Comparison of ENCODE assay signal across 8 cellular contexts in the genomic region with DNA sequence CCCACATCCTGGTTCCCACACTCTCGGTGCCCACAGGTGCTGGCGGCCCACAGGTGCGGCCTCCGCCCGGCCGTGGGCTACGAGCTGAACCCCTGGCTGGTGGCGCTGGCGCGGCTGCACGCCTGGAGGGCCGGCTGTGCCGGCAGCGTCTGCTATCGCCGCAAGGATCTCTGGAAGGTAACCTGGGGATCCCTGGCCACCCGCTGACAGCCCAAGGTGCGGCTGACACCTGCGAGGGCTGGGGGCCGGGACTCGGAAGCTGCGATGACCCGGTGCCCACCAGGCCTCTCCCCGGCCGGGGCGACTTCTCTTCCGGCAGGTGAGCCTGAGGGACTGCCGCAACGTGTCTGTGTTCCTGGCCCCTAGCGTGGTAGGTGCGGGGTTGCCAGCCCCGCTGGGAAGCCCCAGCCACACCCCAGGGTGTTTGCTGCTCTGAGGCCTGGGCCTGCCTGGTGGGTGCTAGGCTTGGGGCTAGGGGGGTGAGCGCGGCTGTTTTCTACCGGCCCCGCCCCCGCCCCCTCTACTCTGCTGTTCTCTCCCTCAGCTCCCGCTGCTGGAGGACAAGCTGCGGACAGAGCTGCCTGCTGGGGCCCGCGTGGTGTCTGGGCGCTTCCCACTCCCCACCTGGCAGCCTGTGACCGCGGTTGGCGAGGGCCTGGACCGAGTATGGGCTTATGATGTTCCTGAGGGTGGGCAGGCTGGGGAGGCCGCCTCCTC. TPM values are rescaled to one million over a fixed set of nuclear protein-coding genes. Genes with fewer than 3 reads are reported as not detected.
DNase-seq lines count a peak whose midpoint lies in the region; ATAC-seq, FAIRE-seq and TF ChIP-seq lines count a peak whose summit lies in the region.

No MANE protein-coding gene starts in this region.

- H3K4me3 ChIP-seq in CD8-positive, alpha-beta memory T cell (ENCODE audit: low read length) = peak overlapping the region; percentile 32
- H3K4me3 ChIP-seq in OCI-LY3 (ENCODE audit: low read length) = peak overlapping the region; percentile 92
- H3K4me3 ChIP-seq in effector memory CD4-positive, alpha-beta T cell (ENCODE audit: insufficient read depth, low read depth, low read length, poor library complexity, severe bottlenecking) = no peak overlapping the region
- H3K4me3 ChIP-seq in pancreas = peak overlapping the region in 3 of 4 donors; percentile 75 to 89 (median 77)

- peak overlapping the region; percentile 61 to 94 (median 88) for H3K27ac Mint-ChIP-seq in CD8-positive, alpha-beta memory T cell

- POLR2A ChIA-PET in CD8-positive, alpha-beta memory T cell (lab: Charles Lee) = interaction anchor here (0.7 to 3.2 kb wide), 8 partner anchors 8 to 242 kb away, joined by 3 to 21 read pairs (median 8); a partner anchor contains a TSS

- CTCF ChIA-PET in CD8-positive, alpha-beta memory T cell (lab: Charles Lee) = interaction anchor here (2.0 to 22.8 kb wide), 4 partner anchors 8 to 63 kb away, joined by 6 to 332 read pairs (median 35); a partner anchor contains a TSS

- no peaks in the 10 kb centered on the region for H3K9me3 ChIP-seq in CD8-positive, alpha-beta memory T cell (ENCODE audit: low read length)
- H3K9me3 ChIP-seq in OCI-LY3 (ENCODE audit: insufficient read depth, low read length) (no peaks in the 10 kb centered on the region), pancreas (no peaks in the 10 kb centered on the region)
- H3K9me3 ChIP-seq in effector memory CD4-positive, alpha-beta T cell (ENCODE audit: control insufficient read depth, low read length) = no peaks in the 10 kb centered on the region

- TF ChIP-seq CTCF in OCI-LY3 (IDR thresholded peaks at IDR 0.05; ENCODE audit: low read depth, low read length) (no peak), pancreas (IDR thresholded peaks at IDR 0.05) (no peak)

- peaks cover 36% of the 10 kb centered on the region for H3K4me1 ChIP-seq in CD8-positive, alpha-beta memory T cell (ENCODE audit: insufficient read depth, low read length)
- H3K4me1 ChIP-seq in OCI-LY3 (ENCODE audit: low read length) (peaks cover 23% of the 10 kb centered on the region), pancreas (peaks cover 6 to 16% (median 10%) of the 10 kb centered on the region in 3 donors)
- H3K4me1 ChIP-seq in effector memory CD4-positive, alpha-beta T cell (ENCODE audit: control insufficient read depth, insufficient read depth, low read length, poor library complexity, severe bottlenecking) = peaks cover 27% of the 10 kb centered on the region

- FAIRE-seq in pancreas (lab: Jason Lieb, UNC) = no peak

- H4K20me1 ChIP-seq in OCI-LY3 (ENCODE audit: insufficient read depth, low read length) = peaks cover 4% of the 10 kb centered on the region; the same call in 1 of the 2 replicates

- H3K4me1 Mint-ChIP-seq in CD8-positive, alpha-beta memory T cell = peaks cover 16 to 49% (median 19%) of the 10 kb centered on the region in 3 donors

- no peaks in the 10 kb centered on the region for H3K36me3 ChIP-seq in CD8-positive, alpha-beta memory T cell (ENCODE audit: insufficient read depth, low read length)
- peaks cover 3% of the 10 kb centered on the region for H3K36me3 ChIP-seq in OCI-LY3 (replicated peaks; ENCODE audit: low read depth, low read length)
- no peaks in the 10 kb centered on the region for H3K36me3 ChIP-seq in effector memory CD4-positive, alpha-beta T cell (ENCODE audit: control insufficient read depth, insufficient read depth, low read length)
- no peaks in the 10 kb centered on the region for H3K36me3 ChIP-seq in pancreas

- H3K4me3 Mint-ChIP-seq in CD8-positive, alpha-beta memory T cell = peak overlapping the region; percentile 62 to 86 (median 77)

- 92 to 93% methylated on average over 46 to 47 of the region's 47 CpGs for WGBS in pancreas, 2 donors

- no peaks in the 10 kb centered on the region for H3K27me3 Mint-ChIP-seq in CD8-positive, alpha-beta memory T cell

- H2AFZ ChIP-seq in OCI-LY3 (ENCODE audit: low read depth, low read length) = no peak overlapping the region

- no peaks in the 10 kb centered on the region for H3K36me3 Mint-ChIP-seq in CD8-positive, alpha-beta memory T cell

- H3K9ac ChIP-seq in OCI-LY3 (ENCODE audit: low read length) = no peak overlapping the region

- intact Hi-C loops in pancreas (cut with DNase I) = no loop called here

- DNase-seq in CD8-positive, alpha-beta memory T cell = peak in 4 of 5 donors; percentile 37 to 68 (median 65)
- DNase-seq in effector memory CD4-positive, alpha-beta T cell = no peak
- DNase-seq in pancreas (peak in 2 of 6 donors; percentile 45 to 84), globus pallidus (ENCODE audit: low spot score) (no peak), HuH-7 (ENCODE audit: low spot score) (no peak), NCI-H1092 (lab: John Stamatoyannopoulos, UW) (no peak)
- DNase-seq in activated naive CD4-positive, alpha-beta T cell (lab: John Stamatoyannopoulos, UW) = no peak

- peaks cover 5% of the 10 kb centered on the region; the same call in 1 of the 2 replicates for H3K79me2 ChIP-seq in OCI-LY3 (ENCODE audit: low read length)

- H3K9me3 Mint-ChIP-seq in CD8-positive, alpha-beta memory T cell = no peaks in the 10 kb centered on the region

- ATAC-seq in pancreas = no peak

- H3K27ac ChIP-seq in CD8-positive, alpha-beta memory T cell (ENCODE audit: low read depth, low read length) = peak overlapping the region; percentile 82
- H3K27ac ChIP-seq in OCI-LY3 (ENCODE audit: low read length) (peak overlapping the region; percentile 76; the same call in 1 of the 2 replicates), pancreas (peak overlapping the region in 3 of 4 donors; percentile 83 to 84 (median 83))
- H3K27ac ChIP-seq in effector memory CD4-positive, alpha-beta T cell (ENCODE audit: insufficient read depth, low read length, poor library complexity, severe bottlenecking) = peak overlapping the region; percentile 37

- peak overlapping the region; percentile 98 for H3K4me2 ChIP-seq in OCI-LY3 (ENCODE audit: low read length)

- H3K27me3 ChIP-seq in CD8-positive, alpha-beta memory T cell (ENCODE audit: insufficient read depth, low read length, poor library complexity, severe bottlenecking) = no peaks in the 10 kb centered on the region
- no peaks in the 10 kb centered on the region for H3K27me3 ChIP-seq in OCI-LY3 (ENCODE audit: low read depth, low read length)
- H3K27me3 ChIP-seq in effector memory CD4-positive, alpha-beta T cell (replicated peaks; ENCODE audit: control insufficient read depth, insufficient read depth, low read length, poor library complexity, severe bottlenecking) = no peaks in the 10 kb centered on the region
- H3K27me3 ChIP-seq in pancreas = no peaks in the 10 kb centered on the region

RNA-seq across cellular contexts. Expression of a gene that starts 1.0 kb away (rescaled TPM):
- total RNA-seq in CD8-positive, alpha-beta memory T cell = 10 to 100 TPM; 64.2 to 72.0 TPM
- 127 TPM for polyA plus RNA-seq in CD8-positive, alpha-beta memory T cell
- total RNA-seq in pancreas = 10 to 100 TPM; 12.2 to 25.5 (median 20.1) TPM
- 10 to 100 TPM; 35.2 to 41.7 TPM for polyA plus RNA-seq in pancreas

RNA-seq across cellular contexts. Expression of a gene that starts 4.3 kb away (rescaled TPM):
- 1 to 10 TPM; 9.8 to 9.9 TPM for total RNA-seq in CD8-positive, alpha-beta memory T cell
- polyA plus RNA-seq in CD8-positive, alpha-beta memory T cell = 0.53 TPM
- total RNA-seq in pancreas = under 1 TPM; 0.16 to 0.95 (median 0.25) TPM
- 1 to 10 TPM; 2.1 to 7.7 TPM for polyA plus RNA-seq in pancreas

RNA-seq across cellular contexts. Expression of a gene that starts 5.0 kb away (rescaled TPM):
- 10 to 100 TPM; 31.5 to 35.6 TPM for total RNA-seq in CD8-positive, alpha-beta memory T cell
- polyA plus RNA-seq in CD8-positive, alpha-beta memory T cell = 10.7 TPM
- total RNA-seq in pancreas = 1 to 10 TPM in 4 of 6 donors, under 1 TPM in 2; 0.47 to 4.6 (median 1.1) TPM
- 10 to 100 TPM in 1 of 2 donors, 1 to 10 TPM in 1; 6.4 to 17.5 TPM for polyA plus RNA-seq in pancreas

RNA-seq across cellular contexts. Expression of a gene that starts 7.0 kb away (rescaled TPM):
- total RNA-seq in CD8-positive, alpha-beta memory T cell = 10 to 100 TPM; 34.8 to 38.2 TPM
- 50.3 TPM for polyA plus RNA-seq in CD8-positive, alpha-beta memory T cell
- 10 to 100 TPM; 27.6 to 44.9 (median 37.7) TPM for total RNA-seq in pancreas
- polyA plus RNA-seq in pancreas = 10 to 100 TPM; 74.2 to 82.0 TPM

RNA-seq across cellular contexts. Expression of a gene that starts 16.3 kb away (rescaled TPM):
- 10 to 100 TPM in 1 of 2 experiments, 1 to 10 TPM in 1; 7.6 to 11.1 TPM for total RNA-seq in CD8-positive, alpha-beta memory T cell
- polyA plus RNA-seq in CD8-positive, alpha-beta memory T cell = 16.9 TPM
- 1 to 10 TPM in 4 of 6 donors, under 1 TPM in 2; 0.60 to 2.8 (median 1.7) TPM for total RNA-seq in pancreas
- polyA plus RNA-seq in pancreas = 10 to 100 TPM in 1 of 2 donors, 1 to 10 TPM in 1; 4.8 to 17.7 TPM

Comparison
In these comparisons a context has a peak if more than half of its experiments do, and no peak if none do; other contexts are left out.
1. DNase-seq: peak in CD8-positive, alpha-beta memory T cell (4 of 5); none in effector memory CD4-positive, alpha-beta T cell (0 of 3), globus pallidus (single experiment), HuH-7 (single experiment), NCI-H1092 (single experiment) and activated naive CD4-positive, alpha-beta T cell (0 of 4).
2. RNA of a gene that starts 4.3 kb away (total RNA-seq): 9.8 to 9.9 TPM in CD8-positive, alpha-beta memory T cell; 0.16 to 0.95 TPM in pancreas; every median in the first group is over 4 times any median in the second.
3. RNA of a gene that starts 5.0 kb away (total RNA-seq): 31.5 to 35.6 TPM in CD8-positive, alpha-beta memory T cell; 0.47 to 4.6 TPM in pancreas; every median in the first group is over 4 times any median in the second.
4. Peak in every context shown above with its lines, with median percentiles within 50 percentile points of each other: H3K27ac ChIP-seq.